In the genomic region with DNA sequence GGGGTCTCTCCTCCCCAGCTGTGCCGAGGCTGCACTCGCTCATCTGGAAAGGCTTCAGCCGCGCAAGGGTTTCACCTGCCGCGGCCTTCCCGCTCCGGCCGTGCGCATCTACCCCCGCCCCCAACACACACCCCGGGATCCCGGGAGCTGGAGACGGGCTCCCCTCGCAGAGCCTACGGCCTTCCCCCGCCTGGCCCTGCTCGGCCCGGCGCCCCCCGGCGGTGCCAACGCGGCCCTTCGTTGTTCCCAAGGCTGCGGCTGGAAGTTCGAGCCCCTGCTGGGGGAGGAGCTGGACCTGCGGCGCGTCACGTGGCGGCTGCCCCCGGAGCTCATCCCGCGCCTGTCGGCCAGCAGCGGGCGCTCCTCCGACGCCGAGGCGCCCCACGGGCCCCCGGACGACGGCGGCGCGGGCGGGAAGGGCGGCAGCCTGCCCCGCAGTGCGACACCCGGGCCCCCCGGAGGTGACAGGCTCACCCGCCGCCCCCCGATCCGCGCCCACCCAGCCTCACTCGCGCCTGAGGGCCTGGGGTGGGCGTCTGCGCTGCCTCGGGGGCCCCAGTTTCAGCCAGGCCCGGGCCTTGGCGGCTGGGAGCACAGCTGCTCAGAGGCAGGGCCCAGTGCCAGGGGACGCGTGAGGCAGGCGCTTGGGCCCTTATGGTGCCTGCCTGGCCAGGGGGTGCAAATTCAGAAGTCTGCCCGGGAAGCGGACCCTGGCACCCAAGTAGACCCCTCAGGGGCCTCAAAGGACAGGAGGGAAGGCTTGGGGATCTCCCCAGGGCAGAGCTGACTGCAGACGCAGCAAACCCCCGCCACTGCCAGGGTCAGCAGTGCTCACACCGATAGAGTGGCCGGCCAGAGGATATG, we compare ENCODE assay signal across 8 cellular contexts. TPM values are rescaled to one million over a fixed set of nuclear protein-coding genes. Genes with fewer than 3 reads are reported as not detected.
DNase-seq lines count a peak whose midpoint lies in the region.

No MANE protein-coding gene starts in this region.

- peak overlapping the region; percentile 94 for H2BK15ac ChIP-seq in neuronal stem cell (ENCODE audit: low read length)

- peak overlapping the region; percentile 99 for H2BK120ac ChIP-seq in neuronal stem cell (ENCODE audit: low read depth, low read length)

- H2AFZ ChIP-seq in neuronal stem cell (ENCODE audit: low read length): peak overlapping the region; percentile 87

- H3K9me3 ChIP-seq in HAP-1 (no peaks in the 10 kb centered on the region), neuronal stem cell (replicated peaks in 1 of 2; ENCODE audit: control insufficient read depth in 2 of 2, insufficient read depth in 1 of 2, low read depth in 1 of 2, low read length in 2 of 2) (no peaks in the 10 kb centered on the region)

- peak overlapping the region; percentile 81 for H3K4me2 ChIP-seq in neuronal stem cell (ENCODE audit: insufficient read depth, low read length, poor library complexity, severe bottlenecking)

- peak overlapping the region; percentile 59 for H3K4me3 Mint-ChIP-seq in activated T-cell treated with anti-CD3 and anti-CD28 coated beads, Interleukin-2, amount 50 U/mL, for 24 hours

- peak overlapping the region; percentile 84 for H3K9ac ChIP-seq in neuronal stem cell (ENCODE audit: low read depth, low read length, poor library complexity)

- peaks cover 4% of the 10 kb centered on the region for H3K27me3 Mint-ChIP-seq in activated T-cell treated with anti-CD3 and anti-CD28 coated beads, Interleukin-2, amount 50 U/mL, for 24 hours

- peak overlapping the region; percentile 72 for H4K91ac ChIP-seq in neuronal stem cell (ENCODE audit: low read depth, low read length, poor library complexity)

- H3K4me3 ChIP-seq in HAP-1 (peak overlapping the region; percentile 31), neuronal stem cell (ENCODE audit: low read length in 2 of 2) (peak overlapping the region in 1 of 2 donors; percentile 76)

- H3K79me1 ChIP-seq in neuronal stem cell (ENCODE audit: low read depth, low read length): peaks cover 3% of the 10 kb centered on the region

- H3K27ac Mint-ChIP-seq in activated T-cell treated with anti-CD3 and anti-CD28 coated beads, Interleukin-2, amount 50 U/mL, for 24 hours: peak overlapping the region; percentile 67

- H3K9me3 Mint-ChIP-seq in activated T-cell treated with anti-CD3 and anti-CD28 coated beads, Interleukin-2, amount 50 U/mL, for 24 hours: no peaks in the 10 kb centered on the region

- no CpG with 5 or more reads among the region's 76 CpGs for WGBS in neuronal stem cell (ENCODE audit: extremely low coverage in 2 of 2, insufficient read length in 2 of 2, insufficient replicate concordance in 1 of 2), 2 donors

- no peaks in the 10 kb centered on the region for H3K36me3 ChIP-seq in HAP-1 (replicated peaks)
- H3K36me3 ChIP-seq in neuronal stem cell (replicated peaks in 1 of 2; ENCODE audit: control insufficient read depth in 2 of 2, insufficient read depth in 2 of 2, low read length in 2 of 2): no peaks in the 10 kb centered on the region

- no peak overlapping the region for H4K8ac ChIP-seq in neuronal stem cell (ENCODE audit: low read depth, low read length)

- peaks cover 8% of the 10 kb centered on the region for H3K36me3 Mint-ChIP-seq in activated T-cell treated with anti-CD3 and anti-CD28 coated beads, Interleukin-2, amount 50 U/mL, for 24 hours (ENCODE audit: low read depth)

- H3K14ac ChIP-seq in neuronal stem cell (ENCODE audit: low read length): peak overlapping the region; percentile 89

- peak overlapping the region; percentile 95 for H3K23ac ChIP-seq in neuronal stem cell (ENCODE audit: low read depth, low read length, poor library complexity)

- peak overlapping the region; percentile 98 for H3K4ac ChIP-seq in neuronal stem cell (ENCODE audit: low read length)

- in situ Hi-C loops in HAP-1 (cut with MboI; ENCODE audit: low sequenced_read_pairs): no loop called here

- DNase-seq in EH (ENCODE audit: low read depth): peak; percentile 76
- peak; percentile 68 to 89 for DNase-seq in HAP-1 (ENCODE audit: low spot score in 2 of 2)
- DNase-seq in NOMO-1 treated with DMSO at 0.1 percent for 48 hours (lab: John Stamatoyannopoulos, UW; ENCODE audit: unreplicated experiment): peak; percentile 75
- DNase-seq in activated T-cell treated with anti-CD3 and anti-CD28 coated beads, Interleukin-2, amount 50 U/mL, for 24 hours: peak; percentile 87
- DNase-seq in fibroblast of the conjunctiva (ENCODE audit: low read depth): peak; percentile 36
- peak; percentile 63 for DNase-seq in neuronal stem cell (ENCODE audit: low spot score)
- DNase-seq in superior temporal gyrus (ENCODE audit: extremely low spot score): peak; percentile 67
- DNase-seq in RKO (ENCODE audit: low spot score): no peak

- peaks cover 22% of the 10 kb centered on the region for H3K4me1 Mint-ChIP-seq in activated T-cell treated with anti-CD3 and anti-CD28 coated beads, Interleukin-2, amount 50 U/mL, for 24 hours (ENCODE audit: low read depth)

- peak overlapping the region; percentile 82 for H2AK5ac ChIP-seq in neuronal stem cell (ENCODE audit: low read depth, low read length)

- peak overlapping the region; percentile 71 for H2BK5ac ChIP-seq in neuronal stem cell (ENCODE audit: low read length)

- H3K27ac ChIP-seq in neuronal stem cell (replicated peaks; ENCODE audit: low read length): no peak overlapping the region

- H3K18ac ChIP-seq in neuronal stem cell (ENCODE audit: low read length): peak overlapping the region; percentile 97

- peak overlapping the region; percentile 58 for H2BK12ac ChIP-seq in neuronal stem cell (ENCODE audit: low read length)

- H3K27me3 ChIP-seq in HAP-1 (ENCODE audit: low read depth) (no peaks in the 10 kb centered on the region), neuronal stem cell (ENCODE audit: control insufficient read depth in 3 of 3, insufficient read depth in 3 of 3, low read depth in 1 of 3, low read length in 3 of 3) (peaks cover 0 to 21% (median 5%) of the 10 kb centered on the region in 3 experiments)

- H3K4me1 ChIP-seq in HAP-1: peaks cover 7% of the 10 kb centered on the region
- H3K4me1 ChIP-seq in neuronal stem cell (ENCODE audit: control insufficient read depth in 2 of 2, insufficient read depth in 1 of 2, low read depth in 1 of 2, low read length in 2 of 2): peaks cover 0 to 8% of the 10 kb centered on the region in 2 donors

RNA-seq across cellular contexts. Expression of a gene that starts 11.2 kb away (rescaled TPM):
- polyA plus RNA-seq in neuronal stem cell (2013, experiment 1 of 2): 20.1 TPM
- 18.5 TPM for polyA plus RNA-seq in neuronal stem cell (2013, experiment 2 of 2)

RNA-seq across cellular contexts. Expression of a gene that starts 30.9 kb away (rescaled TPM):
- 25.1 TPM for polyA plus RNA-seq in neuronal stem cell (2013, experiment 1 of 2)
- 26.8 TPM for polyA plus RNA-seq in neuronal stem cell (2013, experiment 2 of 2)

RNA-seq across cellular contexts. Expression of a gene that starts 32.5 kb away (rescaled TPM):
- polyA plus RNA-seq in neuronal stem cell (2013, experiment 1 of 2): 1.5 TPM
- polyA plus RNA-seq in neuronal stem cell (2013, experiment 2 of 2): 2.0 TPM
